ENCODE assay signal across 28 cellular contexts in genomic region chr21:42028754-42029385, GRCh38. TPM values are rescaled to one million over a fixed set of nuclear protein-coding genes. Genes with fewer than 3 reads are reported as not detected.
DNase-seq lines count a peak whose midpoint lies in the region; ATAC-seq and TF ChIP-seq lines count a peak whose summit lies in the region.
"Had no signal": no experiment of that assay in that cellular context is flagged by ENCODE, and none has a peak within 500 bp of the region (broad histone marks: within the 10 kb centered on the region; RNA-seq: fewer than 3 reads in every experiment).

No MANE protein-coding gene starts in this region.

- H3K9me3 Mint-ChIP-seq in stimulated activated naive B cell treated with anti-CD40 and anti-IgM and Interleukin-4, amounts not matched to agents 10 μg/mL and 1 μg/mL and 100 μg/mL, for 72 hours: no peaks in the 10 kb centered on the region
- no peaks in the 10 kb centered on the region for H3K9me3 Mint-ChIP-seq in stimulated activated naive CD8-positive, alpha-beta T cell treated with anti-CD3 and anti-CD28 coated beads, Interleukin-15, amount 100 ng/mL, for 72 hours
- H3K9me3 Mint-ChIP-seq: activated B cell treated with CpG ODN at 0.5 μM for 24 hours; CD4-positive, CD25-positive, alpha-beta regulatory T cell; HFFc6; stimulated activated memory B cell treated with anti-CD40 and anti-IgM and Interleukin-4, amounts not matched to agents 10 μg/mL and 1 μg/mL and 100 μg/mL, for 72 hours had no signal

- peaks cover 0 to 3% of the 10 kb centered on the region in 2 donors for H3K27me3 Mint-ChIP-seq in stimulated activated naive B cell treated with anti-CD40 and anti-IgM and Interleukin-4, amounts not matched to agents 10 μg/mL and 1 μg/mL and 100 μg/mL, for 72 hours
- H3K27me3 Mint-ChIP-seq in stimulated activated naive CD8-positive, alpha-beta T cell treated with anti-CD3 and anti-CD28 coated beads, Interleukin-15, amount 100 ng/mL, for 72 hours: no peaks in the 10 kb centered on the region
- H3K27me3 Mint-ChIP-seq: activated B cell treated with CpG ODN at 0.5 μM for 24 hours had no signal

- TF ChIP-seq CTCF in WERI-Rb-1 (IDR thresholded peaks at IDR 0.05; ENCODE audit: low read depth, low read length): no peak

- no peak overlapping the region for H3K4me3 Mint-ChIP-seq in stimulated activated naive B cell treated with anti-CD40 and anti-IgM and Interleukin-4, amounts not matched to agents 10 μg/mL and 1 μg/mL and 100 μg/mL, for 72 hours
- H3K4me3 Mint-ChIP-seq in stimulated activated naive CD8-positive, alpha-beta T cell treated with anti-CD3 and anti-CD28 coated beads, Interleukin-15, amount 100 ng/mL, for 72 hours: no peak overlapping the region
- H3K4me3 Mint-ChIP-seq: activated B cell treated with CpG ODN at 0.5 μM for 24 hours; CD4-positive, CD25-positive, alpha-beta regulatory T cell; HFFc6; mesothelial cell of epicardium; stimulated activated memory B cell treated with anti-CD40 and anti-IgM and Interleukin-4, amounts not matched to agents 10 μg/mL and 1 μg/mL and 100 μg/mL, for 72 hours had no signal

- peak; percentile 98 for ATAC-seq in left colon
- ATAC-seq in stimulated activated naive B cell treated with anti-CD40 and anti-IgM and Interleukin-4, amounts not matched to agents 10 μg/mL and 1 μg/mL and 100 μg/mL, for 72 hours (replicated peaks): no peak
- no peak for ATAC-seq in stimulated activated naive CD8-positive, alpha-beta T cell treated with anti-CD3 and anti-CD28 coated beads, Interleukin-15, amount 100 ng/mL, for 72 hours
- no peak for ATAC-seq in HG03378 (IDR thresholded peaks at IDR 0.05; ENCODE audit: unreplicated experiment)
- ATAC-seq: left lobe of liver; pancreas; stimulated activated memory B cell treated with anti-CD40 and anti-IgM and Interleukin-4, amounts not matched to agents 10 μg/mL and 1 μg/mL and 100 μg/mL, for 72 hours had no signal

- H3K36me3 ChIP-seq in WERI-Rb-1: no peaks in the 10 kb centered on the region
- H3K36me3 ChIP-seq: esophagus squamous epithelium, pancreas, right atrium auricular region had no signal

- H3K27ac ChIP-seq in WERI-Rb-1: peak overlapping the region; percentile 87
- H3K27ac ChIP-seq: esophagus squamous epithelium, HL-60, pancreas, right atrium auricular region, testis had no signal

- peak overlapping the region; percentile 22; the same call in 1 of the 2 replicates for H3K4me3 ChIP-seq in WERI-Rb-1 (ENCODE audit: low read depth, low read length)
- H3K4me3 ChIP-seq: esophagus squamous epithelium, pancreas, right atrium auricular region, testis had no signal

- no peaks in the 10 kb centered on the region for H3K36me3 Mint-ChIP-seq in stimulated activated naive B cell treated with anti-CD40 and anti-IgM and Interleukin-4, amounts not matched to agents 10 μg/mL and 1 μg/mL and 100 μg/mL, for 72 hours
- H3K36me3 Mint-ChIP-seq: CD4-positive, CD25-positive, alpha-beta regulatory T cell; mesothelial cell of epicardium; stimulated activated memory B cell treated with anti-CD40 and anti-IgM and Interleukin-4, amounts not matched to agents 10 μg/mL and 1 μg/mL and 100 μg/mL, for 72 hours had no signal

- intact Hi-C loops in left colon (cut with DNase I, micrococcal nuclease): no loop called here

- peaks cover 12 to 14% of the 10 kb centered on the region in 2 donors for H3K4me1 Mint-ChIP-seq in stimulated activated naive B cell treated with anti-CD40 and anti-IgM and Interleukin-4, amounts not matched to agents 10 μg/mL and 1 μg/mL and 100 μg/mL, for 72 hours
- no peaks in the 10 kb centered on the region for H3K4me1 Mint-ChIP-seq in stimulated activated naive CD8-positive, alpha-beta T cell treated with anti-CD3 and anti-CD28 coated beads, Interleukin-15, amount 100 ng/mL, for 72 hours

- no peaks in the 10 kb centered on the region for H3K27me3 ChIP-seq in WERI-Rb-1 (ENCODE audit: insufficient read depth, low read depth, severe bottlenecking)
- H3K27me3 ChIP-seq: esophagus squamous epithelium, pancreas, right atrium auricular region, testis had no signal

- peak; percentile 43 for DNase-seq in NCI-H1694 treated with DMSO at 0.1 percent for 48 hours (lab: John Stamatoyannopoulos, UW)
- DNase-seq in NCI-H1694 (lab: John Stamatoyannopoulos, UW): no peak
- DNase-seq in WERI-Rb-1: peak; percentile 69
- DNase-seq in left colon: peak in 1 of 2 donors; percentile 43
- DNase-seq in stimulated activated naive B cell treated with anti-CD40 and anti-IgM and Interleukin-4, amounts not matched to agents 10 μg/mL and 1 μg/mL and 100 μg/mL, for 72 hours: no peak
- DNase-seq in mucosa of gallbladder (ENCODE audit: low spot score): no peak
- no peak for DNase-seq in stimulated activated naive CD8-positive, alpha-beta T cell treated with anti-CD3 and anti-CD28 coated beads, Interleukin-15, amount 100 ng/mL, for 72 hours
- DNase-seq: activated B cell treated with CpG ODN at 0.5 μM for 24 hours; activated naive CD4-positive, alpha-beta T cell treated with anti-CD3 and anti-CD28 coated beads, Interleukin-2, amount 50 U/mL, for 16 hours; CD4-positive, CD25-positive, alpha-beta regulatory T cell; esophagus squamous epithelium; foreskin melanocyte; GOT3; HFFc6; NCI-H146; pancreas; stimulated activated CD4-positive, alpha-beta T cell treated with anti-CD3 and anti-CD28 coated beads, Interleukin-12 subunit alpha, Interleukin-12 subunit beta, amount 100 ng/mL, for 4 hours; stimulated activated CD4-positive, alpha-beta T cell treated with anti-CD3 and anti-CD28 coated beads, Interleukin-4, amount 100 ng/mL, for 4 hours; T1000; testis had no signal

- peak overlapping the region; percentile 2 for H3K27ac Mint-ChIP-seq in stimulated activated naive B cell treated with anti-CD40 and anti-IgM and Interleukin-4, amounts not matched to agents 10 μg/mL and 1 μg/mL and 100 μg/mL, for 72 hours
- peak overlapping the region in 1 of 2 donors; percentile 51 for H3K27ac Mint-ChIP-seq in stimulated activated naive CD8-positive, alpha-beta T cell treated with anti-CD3 and anti-CD28 coated beads, Interleukin-15, amount 100 ng/mL, for 72 hours
- H3K27ac Mint-ChIP-seq: activated B cell treated with CpG ODN at 0.5 μM for 24 hours; HFFc6; mesothelial cell of epicardium; stimulated activated memory B cell treated with anti-CD40 and anti-IgM and Interleukin-4, amounts not matched to agents 10 μg/mL and 1 μg/mL and 100 μg/mL, for 72 hours had no signal

- no peaks in the 10 kb centered on the region for H3K9me3 ChIP-seq in WERI-Rb-1 (ENCODE audit: severe bottlenecking)
- H3K9me3 ChIP-seq: esophagus squamous epithelium, pancreas, right atrium auricular region, testis had no signal

RNA-seq across cellular contexts. Expression of gene ZBTB21, which starts 18.7 kb away (rescaled TPM):
- total RNA-seq in left colon: 10 to 100 TPM; 15.1 to 15.2 TPM
- total RNA-seq in mucosa of gallbladder: 22.8 TPM

RNA-seq across cellular contexts. Expression of gene UMODL1, which starts 42.2 kb away (rescaled TPM):
- total RNA-seq in left colon: under 1 TPM; 0.28 to 0.43 TPM
- not detected for total RNA-seq in mucosa of gallbladder
- total RNA-seq: A172, esophagus squamous epithelium, HFFc6, LHCN-M2, mesothelial cell of epicardium, right atrium auricular region had no signal

Comparison
In these comparisons a context has a peak if more than half of its experiments do, and no peak if none do; other contexts are left out.
1. DNase-seq: peak in NCI-H1694 treated with DMSO at 0.1 percent for 48 hours (single experiment) and WERI-Rb-1 (single experiment); none in NCI-H1694 (single experiment), stimulated activated naive B cell treated with anti-CD40 and anti-IgM and Interleukin-4, amounts not matched to agents 10 μg/mL and 1 μg/mL and 100 μg/mL, for 72 hours (single experiment), mucosa of gallbladder (single experiment) and stimulated activated naive CD8-positive, alpha-beta T cell treated with anti-CD3 and anti-CD28 coated beads, Interleukin-15, amount 100 ng/mL, for 72 hours (0 of 2).